ENCODE assay signal across 1 cellular context in the genomic region with DNA sequence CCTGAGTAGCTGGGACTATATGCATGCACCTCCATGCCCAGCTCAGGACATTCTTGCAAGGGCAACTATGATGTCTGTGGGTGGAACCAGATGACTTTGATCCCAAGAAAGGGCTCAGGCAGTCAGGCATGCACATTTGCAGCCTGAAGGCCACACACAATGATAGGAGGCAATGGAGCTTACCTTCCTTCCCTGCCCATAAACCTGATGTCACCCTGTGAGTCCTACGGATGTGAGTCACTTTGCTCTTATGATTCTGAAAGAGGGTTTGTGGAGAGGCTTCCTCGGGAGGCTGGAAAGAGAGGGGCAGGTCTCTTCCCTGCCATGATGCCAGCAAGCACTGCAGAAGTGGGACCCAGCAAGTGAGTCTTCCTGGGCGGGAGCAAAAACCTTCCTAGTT.
A peak's percentile ranks its signal among the peaks of the same experiment; 100 is the strongest.
TF ChIP-seq lines count a peak whose summit lies in the region.

No MANE protein-coding gene starts in this region.

TF ChIP-seq in HepG2, 621 proteins besides CTCF, POLR2A, EP300 and RAD21 (continued from another document):
- TF ChIP-seq ZNF383 (CRISPR knock-in tag; IDR thresholded peaks at IDR 0.05; ENCODE audit: borderline replicate concordance) (no peak), FOSL2 (CRISPR knock-in tag; IDR thresholded peaks at IDR 0.05) (0 out of 2 replicates have a peak, but pooled peaks have one; percentile 33)
